Comparison of ENCODE assay signal across 1 cellular context in genomic region chr1:161227196-161227871, GRCh38.
A peak's percentile ranks its signal among the peaks of the same experiment; 100 is the strongest.
TF ChIP-seq lines count a peak whose summit lies in the region.

No MANE protein-coding gene starts in this region.

TF ChIP-seq in HepG2, 621 proteins besides CTCF, POLR2A, EP300 and RAD21 (continues in another document):
- TF ChIP-seq, protein P1, sequence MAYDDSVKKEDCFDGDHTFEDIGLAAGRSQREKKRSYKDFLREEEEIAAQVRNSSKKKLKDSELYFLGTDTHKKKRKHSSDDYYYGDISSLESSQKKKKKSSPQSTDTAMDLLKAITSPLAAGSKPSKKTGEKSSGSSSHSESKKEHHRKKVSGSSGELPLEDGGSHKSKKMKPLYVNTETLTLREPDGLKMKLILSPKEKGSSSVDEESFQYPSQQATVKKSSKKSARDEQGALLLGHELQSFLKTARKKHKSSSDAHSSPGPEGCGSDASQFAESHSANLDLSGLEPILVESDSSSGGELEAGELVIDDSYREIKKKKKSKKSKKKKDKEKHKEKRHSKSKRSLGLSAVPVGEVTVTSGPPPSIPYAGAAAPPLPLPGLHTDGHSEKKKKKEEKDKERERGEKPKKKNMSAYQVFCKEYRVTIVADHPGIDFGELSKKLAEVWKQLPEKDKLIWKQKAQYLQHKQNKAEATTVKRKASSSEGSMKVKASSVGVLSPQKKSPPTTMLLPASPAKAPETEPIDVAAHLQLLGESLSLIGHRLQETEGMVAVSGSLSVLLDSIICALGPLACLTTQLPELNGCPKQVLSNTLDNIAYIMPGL (CRISPR knock-in tag; IDR thresholded peaks at IDR 0.05; ENCODE audit: borderline replicate concordance in 1 of 2, low read depth in 1 of 2): peak; percentile 48 to 75; a peak in 3 of 4 replicates
- TF ChIP-seq XRCC5 (optimal IDR thresholded peaks at IDR 0.05; ENCODE audit: low read length) (no peak), THAP11 (CRISPR knock-in tag; IDR thresholded peaks at IDR 0.05) (0 out of 2 replicates have a peak, but pooled peaks have one; percentile 17), ZNF180 (CRISPR knock-in tag; IDR thresholded peaks at IDR 0.05; ENCODE audit: borderline replicate concordance, low read depth) (no peak), SOX13 (IDR thresholded peaks at IDR 0.05) (no peak), SOX13 (CRISPR knock-in tag; conservative IDR thresholded peaks at IDR 0.05 in 1 of 2, IDR thresholded peaks at IDR 0.05 in 1 of 2) (0 out of 4 replicates have a peak, but pooled peaks of 1 of the 2 experiments have one; percentile 27), ZNF761 (CRISPR knock-in tag; conservative IDR thresholded peaks at IDR 0.05) (no peak), ZNF563 (CRISPR knock-in tag; IDR thresholded peaks at IDR 0.05) (0 out of 2 replicates have a peak, but pooled peaks have one; percentile 47), FOSL2 (CRISPR knock-in tag; IDR thresholded peaks at IDR 0.05) (0 out of 2 replicates have a peak, but pooled peaks have one; percentile 3), TEAD2 (CRISPR knock-in tag; IDR thresholded peaks at IDR 0.05) (no peak), SIN3B (IDR thresholded peaks at IDR 0.05; ENCODE audit: low read length) (0 out of 2 replicates have a peak, but pooled peaks have one; percentile 19), CREBL2 (CRISPR knock-in tag; IDR thresholded peaks at IDR 0.05; ENCODE audit: borderline replicate concordance) (no peak), ZFX (CRISPR knock-in tag; IDR thresholded peaks at IDR 0.05; ENCODE audit: low read depth) (peak; percentile 55), SALL1 (CRISPR knock-in tag; IDR thresholded peaks at IDR 0.05) (peak; percentile 53), ZNF614 (CRISPR knock-in tag; IDR thresholded peaks at IDR 0.05; ENCODE audit: borderline replicate concordance) (0 out of 2 replicates have a peak, but pooled peaks have one; percentile 15), SAP130 (CRISPR knock-in tag; IDR thresholded peaks at IDR 0.05; ENCODE audit: low read depth) (peak; percentile 47), ZNF446 (CRISPR knock-in tag; IDR thresholded peaks at IDR 0.05) (0 out of 2 replicates have a peak, but pooled peaks have one; percentile 27), CREB1 (IDR thresholded peaks at IDR 0.05) (no peak), CREB1 (CRISPR knock-in tag; IDR thresholded peaks at IDR 0.05) (peak; percentile 50; the same call in 1 of the 2 replicates), YY1 (IDR thresholded peaks at IDR 0.05; ENCODE audit: insufficient read depth, insufficient replicate concordance, low read depth, low read length) (peak; percentile 16), ELF3 (CRISPR knock-in tag; IDR thresholded peaks at IDR 0.05) (peak; percentile 13; the same call in 1 of the 2 replicates), ZNF691 (CRISPR knock-in tag; IDR thresholded peaks at IDR 0.05; ENCODE audit: borderline replicate concordance, low read depth) (no peak), KAT8 (CRISPR knock-in tag; IDR thresholded peaks at IDR 0.05) (peak; percentile 35; the same call in 1 of the 2 replicates), ZBTB39 (CRISPR knock-in tag; IDR thresholded peaks at IDR 0.05) (no peak), ZNF607 (CRISPR knock-in tag; IDR thresholded peaks at IDR 0.05; ENCODE audit: borderline replicate concordance) (peak; percentile 63; the same call in 1 of the 2 replicates), SMC3 (IDR thresholded peaks at IDR 0.05; ENCODE audit: low read length) (peak; percentile 95), ZNF33A (CRISPR knock-in tag; IDR thresholded peaks at IDR 0.05; ENCODE audit: borderline replicate concordance) (no peak), ZNF414 (CRISPR knock-in tag; IDR thresholded peaks at IDR 0.05) (no peak)
- TF ChIP-seq, protein P2, sequence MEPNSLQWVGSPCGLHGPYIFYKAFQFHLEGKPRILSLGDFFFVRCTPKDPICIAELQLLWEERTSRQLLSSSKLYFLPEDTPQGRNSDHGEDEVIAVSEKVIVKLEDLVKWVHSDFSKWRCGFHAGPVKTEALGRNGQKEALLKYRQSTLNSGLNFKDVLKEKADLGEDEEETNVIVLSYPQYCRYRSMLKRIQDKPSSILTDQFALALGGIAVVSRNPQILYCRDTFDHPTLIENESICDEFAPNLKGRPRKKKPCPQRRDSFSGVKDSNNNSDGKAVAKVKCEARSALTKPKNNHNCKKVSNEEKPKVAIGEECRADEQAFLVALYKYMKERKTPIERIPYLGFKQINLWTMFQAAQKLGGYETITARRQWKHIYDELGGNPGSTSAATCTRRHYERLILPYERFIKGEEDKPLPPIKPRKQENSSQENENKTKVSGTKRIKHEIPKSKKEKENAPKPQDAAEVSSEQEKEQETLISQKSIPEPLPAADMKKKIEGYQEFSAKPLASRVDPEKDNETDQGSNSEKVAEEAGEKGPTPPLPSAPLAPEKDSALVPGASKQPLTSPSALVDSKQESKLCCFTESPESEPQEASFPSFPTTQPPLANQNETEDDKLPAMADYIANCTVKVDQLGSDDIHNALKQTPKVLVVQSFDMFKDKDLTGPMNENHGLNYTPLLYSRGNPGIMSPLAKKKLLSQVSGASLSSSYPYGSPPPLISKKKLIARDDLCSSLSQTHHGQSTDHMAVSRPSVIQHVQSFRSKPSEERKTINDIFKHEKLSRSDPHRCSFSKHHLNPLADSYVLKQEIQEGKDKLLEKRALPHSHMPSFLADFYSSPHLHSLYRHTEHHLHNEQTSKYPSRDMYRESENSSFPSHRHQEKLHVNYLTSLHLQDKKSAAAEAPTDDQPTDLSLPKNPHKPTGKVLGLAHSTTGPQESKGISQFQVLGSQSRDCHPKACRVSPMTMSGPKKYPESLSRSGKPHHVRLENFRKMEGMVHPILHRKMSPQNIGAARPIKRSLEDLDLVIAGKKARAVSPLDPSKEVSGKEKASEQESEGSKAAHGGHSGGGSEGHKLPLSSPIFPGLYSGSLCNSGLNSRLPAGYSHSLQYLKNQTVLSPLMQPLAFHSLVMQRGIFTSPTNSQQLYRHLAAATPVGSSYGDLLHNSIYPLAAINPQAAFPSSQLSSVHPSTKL (CRISPR knock-in tag; IDR thresholded peaks at IDR 0.05): peak; percentile 23; the same call in 1 of the 2 replicates
- TF ChIP-seq, protein P3, sequence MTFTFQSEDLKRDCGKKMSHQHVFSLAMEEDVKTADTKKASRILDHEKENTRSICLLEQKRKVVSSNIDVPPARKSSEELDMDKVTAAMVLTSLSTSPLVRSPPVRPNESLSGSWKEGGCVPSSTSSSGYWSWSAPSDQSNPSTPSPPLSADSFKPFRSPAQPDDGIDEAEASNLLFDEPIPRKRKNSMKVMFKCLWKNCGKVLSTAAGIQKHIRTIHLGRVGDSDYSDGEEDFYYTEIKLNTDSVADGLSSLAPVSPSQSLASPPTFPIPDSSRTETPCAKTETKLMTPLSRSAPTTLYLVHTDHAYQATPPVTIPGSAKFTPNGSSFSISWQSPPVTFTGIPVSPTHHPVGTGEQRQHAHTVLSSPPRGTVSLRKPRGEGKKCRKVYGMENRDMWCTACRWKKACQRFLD (CRISPR knock-in tag; IDR thresholded peaks at IDR 0.05; ENCODE audit: borderline replicate concordance): 0 out of 2 replicates have a peak, but pooled peaks have one; percentile 35
- TF ChIP-seq, protein P4, sequence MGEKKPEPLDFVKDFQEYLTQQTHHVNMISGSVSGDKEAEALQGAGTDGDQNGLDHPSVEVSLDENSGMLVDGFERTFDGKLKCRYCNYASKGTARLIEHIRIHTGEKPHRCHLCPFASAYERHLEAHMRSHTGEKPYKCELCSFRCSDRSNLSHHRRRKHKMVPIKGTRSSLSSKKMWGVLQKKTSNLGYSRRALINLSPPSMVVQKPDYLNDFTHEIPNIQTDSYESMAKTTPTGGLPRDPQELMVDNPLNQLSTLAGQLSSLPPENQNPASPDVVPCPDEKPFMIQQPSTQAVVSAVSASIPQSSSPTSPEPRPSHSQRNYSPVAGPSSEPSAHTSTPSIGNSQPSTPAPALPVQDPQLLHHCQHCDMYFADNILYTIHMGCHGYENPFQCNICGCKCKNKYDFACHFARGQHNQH (CRISPR knock-in tag; IDR thresholded peaks at IDR 0.05): peak; percentile 29; the same call in 1 of the 2 replicates
- TF ChIP-seq, protein P5, sequence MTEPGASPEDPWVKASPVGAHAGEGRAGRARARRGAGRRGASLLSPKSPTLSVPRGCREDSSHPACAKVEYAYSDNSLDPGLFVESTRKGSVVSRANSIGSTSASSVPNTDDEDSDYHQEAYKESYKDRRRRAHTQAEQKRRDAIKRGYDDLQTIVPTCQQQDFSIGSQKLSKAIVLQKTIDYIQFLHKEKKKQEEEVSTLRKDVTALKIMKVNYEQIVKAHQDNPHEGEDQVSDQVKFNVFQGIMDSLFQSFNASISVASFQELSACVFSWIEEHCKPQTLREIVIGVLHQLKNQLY (CRISPR knock-in tag; IDR thresholded peaks at IDR 0.05): no peak
- TF ChIP-seq, protein P6, sequence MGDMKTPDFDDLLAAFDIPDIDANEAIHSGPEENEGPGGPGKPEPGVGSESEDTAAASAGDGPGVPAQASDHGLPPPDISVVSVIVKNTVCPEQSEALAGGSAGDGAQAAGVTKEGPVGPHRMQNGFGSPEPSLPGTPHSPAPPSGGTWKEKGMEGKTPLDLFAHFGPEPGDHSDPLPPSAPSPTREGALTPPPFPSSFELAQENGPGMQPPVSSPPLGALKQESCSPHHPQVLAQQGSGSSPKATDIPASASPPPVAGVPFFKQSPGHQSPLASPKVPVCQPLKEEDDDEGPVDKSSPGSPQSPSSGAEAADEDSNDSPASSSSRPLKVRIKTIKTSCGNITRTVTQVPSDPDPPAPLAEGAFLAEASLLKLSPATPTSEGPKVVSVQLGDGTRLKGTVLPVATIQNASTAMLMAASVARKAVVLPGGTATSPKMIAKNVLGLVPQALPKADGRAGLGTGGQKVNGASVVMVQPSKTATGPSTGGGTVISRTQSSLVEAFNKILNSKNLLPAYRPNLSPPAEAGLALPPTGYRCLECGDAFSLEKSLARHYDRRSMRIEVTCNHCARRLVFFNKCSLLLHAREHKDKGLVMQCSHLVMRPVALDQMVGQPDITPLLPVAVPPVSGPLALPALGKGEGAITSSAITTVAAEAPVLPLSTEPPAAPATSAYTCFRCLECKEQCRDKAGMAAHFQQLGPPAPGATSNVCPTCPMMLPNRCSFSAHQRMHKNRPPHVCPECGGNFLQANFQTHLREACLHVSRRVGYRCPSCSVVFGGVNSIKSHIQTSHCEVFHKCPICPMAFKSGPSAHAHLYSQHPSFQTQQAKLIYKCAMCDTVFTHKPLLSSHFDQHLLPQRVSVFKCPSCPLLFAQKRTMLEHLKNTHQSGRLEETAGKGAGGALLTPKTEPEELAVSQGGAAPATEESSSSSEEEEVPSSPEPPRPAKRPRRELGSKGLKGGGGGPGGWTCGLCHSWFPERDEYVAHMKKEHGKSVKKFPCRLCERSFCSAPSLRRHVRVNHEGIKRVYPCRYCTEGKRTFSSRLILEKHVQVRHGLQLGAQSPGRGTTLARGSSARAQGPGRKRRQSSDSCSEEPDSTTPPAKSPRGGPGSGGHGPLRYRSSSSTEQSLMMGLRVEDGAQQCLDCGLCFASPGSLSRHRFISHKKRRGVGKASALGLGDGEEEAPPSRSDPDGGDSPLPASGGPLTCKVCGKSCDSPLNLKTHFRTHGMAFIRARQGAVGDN (CRISPR knock-in tag; IDR thresholded peaks at IDR 0.05): peak; percentile 46
- TF ChIP-seq, protein P7, sequence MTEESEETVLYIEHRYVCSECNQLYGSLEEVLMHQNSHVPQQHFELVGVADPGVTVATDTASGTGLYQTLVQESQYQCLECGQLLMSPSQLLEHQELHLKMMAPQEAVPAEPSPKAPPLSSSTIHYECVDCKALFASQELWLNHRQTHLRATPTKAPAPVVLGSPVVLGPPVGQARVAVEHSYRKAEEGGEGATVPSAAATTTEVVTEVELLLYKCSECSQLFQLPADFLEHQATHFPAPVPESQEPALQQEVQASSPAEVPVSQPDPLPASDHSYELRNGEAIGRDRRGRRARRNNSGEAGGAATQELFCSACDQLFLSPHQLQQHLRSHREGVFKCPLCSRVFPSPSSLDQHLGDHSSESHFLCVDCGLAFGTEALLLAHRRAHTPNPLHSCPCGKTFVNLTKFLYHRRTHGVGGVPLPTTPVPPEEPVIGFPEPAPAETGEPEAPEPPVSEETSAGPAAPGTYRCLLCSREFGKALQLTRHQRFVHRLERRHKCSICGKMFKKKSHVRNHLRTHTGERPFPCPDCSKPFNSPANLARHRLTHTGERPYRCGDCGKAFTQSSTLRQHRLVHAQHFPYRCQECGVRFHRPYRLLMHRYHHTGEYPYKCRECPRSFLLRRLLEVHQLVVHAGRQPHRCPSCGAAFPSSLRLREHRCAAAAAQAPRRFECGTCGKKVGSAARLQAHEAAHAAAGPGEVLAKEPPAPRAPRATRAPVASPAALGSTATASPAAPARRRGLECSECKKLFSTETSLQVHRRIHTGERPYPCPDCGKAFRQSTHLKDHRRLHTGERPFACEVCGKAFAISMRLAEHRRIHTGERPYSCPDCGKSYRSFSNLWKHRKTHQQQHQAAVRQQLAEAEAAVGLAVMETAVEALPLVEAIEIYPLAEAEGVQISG (CRISPR knock-in tag; IDR thresholded peaks at IDR 0.05): 0 out of 2 replicates have a peak, but pooled peaks have one; percentile 44
